In genomic region chr6:106279179-106279578, GRCh38 we compare ENCODE assay signal across 17 cellular contexts. TPM values are rescaled to one million over a fixed set of nuclear protein-coding genes. Genes with fewer than 3 reads are reported as not detected.
DNase-seq lines count a peak whose midpoint lies in the region; ATAC-seq, FAIRE-seq and TF ChIP-seq lines count a peak whose summit lies in the region.
"Had no signal": no experiment of that assay in that cellular context is flagged by ENCODE, and none has a peak within 500 bp of the region (broad histone marks: within the 10 kb centered on the region; RNA-seq: fewer than 3 reads in every experiment).

No MANE protein-coding gene starts in this region.

- no peak overlapping the region for H3K27ac ChIP-seq in fibroblast of lung (ENCODE audit: insufficient read depth, low read length)
- H3K27ac ChIP-seq: gastrocnemius medialis, ovary had no signal

- H3K27me3 Mint-ChIP-seq in activated T-cell treated with anti-CD3 and anti-CD28 coated beads, Interleukin-2, amount 50 U/mL, for 72 hours (ENCODE audit: low read depth) = no peaks in the 10 kb centered on the region
- H3K27me3 Mint-ChIP-seq in activated T-cell treated with anti-CD3 and anti-CD28 coated beads, Interleukin-2, amount 50 U/mL, for 24 hours = no peaks in the 10 kb centered on the region
- H3K27me3 Mint-ChIP-seq in stimulated activated naive CD8-positive, alpha-beta T cell treated with anti-CD3 and anti-CD28 coated beads, Interleukin-15, amount 100 ng/mL, for 72 hours = no peaks in the 10 kb centered on the region
- H3K27me3 Mint-ChIP-seq: effector memory CD8-positive, alpha-beta T cell had no signal

- peaks cover 6 to 10% of the 10 kb centered on the region in 2 donors for H3K36me3 Mint-ChIP-seq in activated T-cell treated with anti-CD3 and anti-CD28 coated beads, Interleukin-2, amount 50 U/mL, for 72 hours (ENCODE audit: insufficient read depth in 2 of 2)
- H3K36me3 Mint-ChIP-seq in activated T-cell treated with anti-CD3 and anti-CD28 coated beads, Interleukin-2, amount 50 U/mL, for 24 hours (ENCODE audit: low read depth) = peaks cover 41% of the 10 kb centered on the region

- H3K27me3 ChIP-seq in fibroblast of lung (ENCODE audit: control insufficient read depth, insufficient read depth, low read length) = no peaks in the 10 kb centered on the region
- H3K27me3 ChIP-seq: gastrocnemius medialis, ovary had no signal

- peaks cover 44% of the 10 kb centered on the region for H3K4me1 Mint-ChIP-seq in activated T-cell treated with anti-CD3 and anti-CD28 coated beads, Interleukin-2, amount 50 U/mL, for 72 hours (ENCODE audit: low read depth)
- peaks cover 49% of the 10 kb centered on the region for H3K4me1 Mint-ChIP-seq in activated T-cell treated with anti-CD3 and anti-CD28 coated beads, Interleukin-2, amount 50 U/mL, for 24 hours (ENCODE audit: low read depth)
- peaks cover 44% of the 10 kb centered on the region for H3K4me1 Mint-ChIP-seq in stimulated activated naive CD8-positive, alpha-beta T cell treated with anti-CD3 and anti-CD28 coated beads, Interleukin-15, amount 100 ng/mL, for 72 hours

- no peak overlapping the region for H3K4me3 ChIP-seq in fibroblast of lung (replicated peaks in 1 of 4; ENCODE audit: control extremely low read depth in 1 of 4, insufficient read depth in 1 of 4, low read depth in 3 of 4, low read length in 4 of 4)
- H3K4me3 ChIP-seq: gastrocnemius medialis, ovary had no signal

- no peak for TF ChIP-seq CTCF in fibroblast of lung (conservative IDR thresholded peaks at IDR 0.05 in 1 of 2, IDR thresholded peaks at IDR 0.05 in 1 of 2; ENCODE audit: low read depth in 1 of 2, low read length in 2 of 2)

- peak; percentile 57 to 61 for ATAC-seq in activated T-cell treated with anti-CD3 and anti-CD28 coated beads, Interleukin-2, amount 50 U/mL, for 72 hours (replicated peaks in 1 of 2)
- peak; percentile 82 for ATAC-seq in stimulated activated naive CD8-positive, alpha-beta T cell treated with anti-CD3 and anti-CD28 coated beads, Interleukin-15, amount 100 ng/mL, for 72 hours
- ATAC-seq in sciatic nerve = no peak
- ATAC-seq: effector memory CD8-positive, alpha-beta T cell; gastrocnemius medialis had no signal

- no peaks in the 10 kb centered on the region for H3K9me3 ChIP-seq in fibroblast of lung (ENCODE audit: control insufficient read depth, insufficient read depth, low read depth, low read length)
- H3K9me3 ChIP-seq: gastrocnemius medialis, ovary had no signal

- no peak for FAIRE-seq in RCC 7860 (lab: Jason Lieb, UNC)
- FAIRE-seq: bronchial epithelial cell had no signal

- no peak overlapping the region for H3K9ac ChIP-seq in fibroblast of lung (ENCODE audit: insufficient read depth, low read length)

- no peak overlapping the region for H3K4me3 Mint-ChIP-seq in activated T-cell treated with anti-CD3 and anti-CD28 coated beads, Interleukin-2, amount 50 U/mL, for 72 hours
- H3K4me3 Mint-ChIP-seq in activated T-cell treated with anti-CD3 and anti-CD28 coated beads, Interleukin-2, amount 50 U/mL, for 24 hours = no peak overlapping the region
- H3K4me3 Mint-ChIP-seq in stimulated activated naive CD8-positive, alpha-beta T cell treated with anti-CD3 and anti-CD28 coated beads, Interleukin-15, amount 100 ng/mL, for 72 hours = no peak overlapping the region
- H3K4me3 Mint-ChIP-seq: effector memory CD8-positive, alpha-beta T cell had no signal

- no peaks in the 10 kb centered on the region for H3K36me3 ChIP-seq in fibroblast of lung (ENCODE audit: control insufficient read depth, insufficient read depth, low read length)
- H3K36me3 ChIP-seq: ovary had no signal

- no peak overlapping the region for H3K27ac Mint-ChIP-seq in activated T-cell treated with anti-CD3 and anti-CD28 coated beads, Interleukin-2, amount 50 U/mL, for 72 hours
- H3K27ac Mint-ChIP-seq in activated T-cell treated with anti-CD3 and anti-CD28 coated beads, Interleukin-2, amount 50 U/mL, for 24 hours = no peak overlapping the region
- H3K27ac Mint-ChIP-seq in stimulated activated naive CD8-positive, alpha-beta T cell treated with anti-CD3 and anti-CD28 coated beads, Interleukin-15, amount 100 ng/mL, for 72 hours = no peak overlapping the region

- DNase-seq in activated T-cell treated with anti-CD3 and anti-CD28 coated beads, Interleukin-2, amount 50 U/mL, for 72 hours = no peak
- no peak for DNase-seq in activated T-cell treated with anti-CD3 and anti-CD28 coated beads, Interleukin-2, amount 50 U/mL, for 24 hours
- DNase-seq in RCC 7860 (ENCODE audit: low spot score) = peak; percentile 16
- DNase-seq in fibroblast of lung (ENCODE audit: low read depth in 2 of 2) = peak; percentile 17 to 80
- no peak for DNase-seq in stimulated activated naive CD8-positive, alpha-beta T cell treated with anti-CD3 and anti-CD28 coated beads, Interleukin-15, amount 100 ng/mL, for 72 hours
- DNase-seq in sciatic nerve (ENCODE audit: low spot score) = no peak
- DNase-seq in NCI-H345 (lab: John Stamatoyannopoulos, UW) = no peak
- DNase-seq in HuH-7 (ENCODE audit: low spot score) = no peak
- DNase-seq: activated CD4-positive, alpha-beta T cell treated with anti-CD3 and anti-CD28 coated beads for 4 hours; activated effector memory CD4-positive, alpha-beta T cell treated with Interleukin-2 at 50 U/mL for 16 hours; DMS53; effector memory CD8-positive, alpha-beta T cell; gastrocnemius medialis; NCI-H1417; NCI-H446; ovary had no signal

- peaks cover 2% of the 10 kb centered on the region for H3K4me1 ChIP-seq in fibroblast of lung (ENCODE audit: control insufficient read depth, extremely low read depth, insufficient read depth, low read length)

- H4K20me1 ChIP-seq in fibroblast of lung (ENCODE audit: control insufficient read depth, extremely low read depth, insufficient read depth, low read length) = no peaks in the 10 kb centered on the region

- no peak overlapping the region for H2AFZ ChIP-seq in fibroblast of lung (ENCODE audit: low read length)

- no peak overlapping the region for H3K4me2 ChIP-seq in fibroblast of lung (ENCODE audit: extremely low read depth, insufficient read depth, low read length)

- no peaks in the 10 kb centered on the region for H3K79me2 ChIP-seq in fibroblast of lung (ENCODE audit: control insufficient read depth, insufficient read depth, low read length)

- no peaks in the 10 kb centered on the region for H3K9me3 Mint-ChIP-seq in activated T-cell treated with anti-CD3 and anti-CD28 coated beads, Interleukin-2, amount 50 U/mL, for 72 hours
- H3K9me3 Mint-ChIP-seq in activated T-cell treated with anti-CD3 and anti-CD28 coated beads, Interleukin-2, amount 50 U/mL, for 24 hours = no peaks in the 10 kb centered on the region
- H3K9me3 Mint-ChIP-seq in stimulated activated naive CD8-positive, alpha-beta T cell treated with anti-CD3 and anti-CD28 coated beads, Interleukin-15, amount 100 ng/mL, for 72 hours = no peaks in the 10 kb centered on the region
- H3K9me3 Mint-ChIP-seq: effector memory CD8-positive, alpha-beta T cell had no signal

- intact Hi-C loops in sciatic nerve (cut with DNase I) = no loop called here

RNA-seq across cellular contexts. Expression of gene ATG5, which starts 46.4 kb away (rescaled TPM):
- 10 to 100 TPM; 32.1 to 38.4 TPM for total RNA-seq in activated T-cell treated with anti-CD3 and anti-CD28 coated beads, Interleukin-2, amount 50 U/mL, for 72 hours
- 63.4 and 64.7 TPM in 2 replicates for total RNA-seq in fibroblast of lung
- 33.3 and 38.6 TPM in 2 replicates for polyA plus RNA-seq in fibroblast of lung
- 22.9 and 23.3 TPM in 2 replicates for polyA plus RNA-seq in fibroblast of lung (2012)
- polyA minus RNA-seq in fibroblast of lung (ENCODE audit: low replicate concordance) = 2.3 and 8.2 TPM in 2 replicates
- 27.8 TPM for total RNA-seq in sciatic nerve

Comparison
In these comparisons a context has a peak if more than half of its experiments do, and no peak if none do; other contexts are left out.
1. DNase-seq: peak in RCC 7860 (single experiment) and fibroblast of lung (2 of 2); none in activated T-cell treated with anti-CD3 and anti-CD28 coated beads, Interleukin-2, amount 50 U/mL, for 72 hours (0 of 2), activated T-cell treated with anti-CD3 and anti-CD28 coated beads, Interleukin-2, amount 50 U/mL, for 24 hours (single experiment), stimulated activated naive CD8-positive, alpha-beta T cell treated with anti-CD3 and anti-CD28 coated beads, Interleukin-15, amount 100 ng/mL, for 72 hours (0 of 2), sciatic nerve (single experiment), NCI-H345 (single experiment) and HuH-7 (single experiment).